ENCODE assay signal across 12 cellular contexts in genomic region chr17:40018211-40019121, GRCh38. TPM values are rescaled to one million over a fixed set of nuclear protein-coding genes. Genes with fewer than 3 reads are reported as not detected.
DNase-seq lines count a peak whose midpoint lies in the region; ATAC-seq, FAIRE-seq and TF ChIP-seq lines count a peak whose summit lies in the region.
"Had no signal": no experiment of that assay in that cellular context is flagged by ENCODE, and none has a peak within 500 bp of the region (broad histone marks: within the 10 kb centered on the region; RNA-seq: fewer than 3 reads in every experiment).

No MANE protein-coding gene starts in this region.

- TF ChIP-seq CTCF in SK-N-SH (IDR thresholded peaks at IDR 0.05) (no peak), esophagus squamous epithelium (IDR thresholded peaks at IDR 0.05) (no peak), mucosa of descending colon (IDR thresholded peaks at IDR 0.05) (no peak), uterus (IDR thresholded peaks at IDR 0.05) (no peak)
- no peak for TF ChIP-seq CTCF in CD4-positive, alpha-beta T cell (IDR thresholded peaks at IDR 0.05)

- H2AFZ ChIP-seq in SK-N-SH (ENCODE audit: low read depth) = no peak overlapping the region

- H3K9me3 Mint-ChIP-seq in CD4-positive, alpha-beta T cell = no peaks in the 10 kb centered on the region
- H3K9me3 Mint-ChIP-seq: activated B cell treated with CpG ODN at 0.5 μM for 24 hours; activated naive CD4-positive, alpha-beta T cell treated with anti-CD3 and anti-CD28 coated beads, Interleukin-2, amount 10 ng/mL, durations not matched to agents 7 days and 5 days; memory B cell had no signal

- H3K4me3 ChIP-seq in SK-N-SH (ENCODE audit: low read depth in 2 of 2, low read length in 1 of 2) (no peak overlapping the region), esophagus squamous epithelium (no peak overlapping the region), mucosa of descending colon (no peak overlapping the region), uterus (no peak overlapping the region)

- H3K27ac Mint-ChIP-seq in CD4-positive, alpha-beta T cell = no peak overlapping the region
- H3K27ac Mint-ChIP-seq: activated B cell treated with CpG ODN at 0.5 μM for 24 hours; activated naive CD4-positive, alpha-beta T cell treated with anti-CD3 and anti-CD28 coated beads, Interleukin-2, amount 10 ng/mL, durations not matched to agents 7 days and 5 days; memory B cell had no signal

- no peaks in the 10 kb centered on the region for H3K9me2 ChIP-seq in SK-N-SH

- H3F3A ChIP-seq in SK-N-SH (replicated peaks; ENCODE audit: insufficient read depth) = peaks cover 3% of the 10 kb centered on the region

- H3K4me3 Mint-ChIP-seq in CD4-positive, alpha-beta T cell = no peak overlapping the region
- H3K4me3 Mint-ChIP-seq: activated B cell treated with CpG ODN at 0.5 μM for 24 hours; activated naive CD4-positive, alpha-beta T cell treated with anti-CD3 and anti-CD28 coated beads, Interleukin-2, amount 10 ng/mL, durations not matched to agents 7 days and 5 days; memory B cell had no signal

- H3K27me3 ChIP-seq in SK-N-SH (ENCODE audit: insufficient read depth) (no peaks in the 10 kb centered on the region), esophagus squamous epithelium (no peaks in the 10 kb centered on the region), uterus (no peaks in the 10 kb centered on the region)
- H3K27me3 ChIP-seq in CD4-positive, alpha-beta T cell (ENCODE audit: control insufficient read depth, insufficient read depth, low read length) = no peaks in the 10 kb centered on the region

- CTCF ChIA-PET in SK-N-SH (lab: Yijun Ruan, JAX) = interaction anchor here (0.8 to 7.8 kb wide), 7 partner anchors 9 to 94 kb away, joined by 3 to 143 read pairs (median 5); partner anchors contain the start of gene PSMD3
- CTCF ChIA-PET in CD4-positive, alpha-beta T cell (lab: Charles Lee) = interaction anchor here (0.6 kb wide), 1 partner anchor 146 kb away, joined by 3 read pairs; no protein-coding TSS in a partner anchor

- TF ChIP-seq RAD21 in SK-N-SH (IDR thresholded peaks at IDR 0.05; ENCODE audit: low read length) = no peak

- no peaks in the 10 kb centered on the region for H3K79me2 ChIP-seq in SK-N-SH (ENCODE audit: insufficient read depth)

- peaks cover 29% of the 10 kb centered on the region for H3K36me3 Mint-ChIP-seq in CD4-positive, alpha-beta T cell (ENCODE audit: low read depth)

- H3K27me3 Mint-ChIP-seq in CD4-positive, alpha-beta T cell = no peaks in the 10 kb centered on the region
- H3K27me3 Mint-ChIP-seq: memory B cell had no signal

- no peaks in the 10 kb centered on the region for H4K20me1 ChIP-seq in SK-N-SH (ENCODE audit: insufficient read depth)

- peaks cover 0 to 9% of the 10 kb centered on the region in 2 experiments; a peak in 2 of 4 replicates for H3K4me1 ChIP-seq in SK-N-SH (ENCODE audit: control insufficient read depth in 1 of 2, insufficient read depth in 2 of 2, low read depth in 1 of 2, low read length in 1 of 2)
- H3K4me1 ChIP-seq in esophagus squamous epithelium = peaks cover 22 to 91% (median 71%) of the 10 kb centered on the region in 3 donors
- H3K4me1 ChIP-seq in mucosa of descending colon (ENCODE audit: low read depth) = peaks cover 40% of the 10 kb centered on the region
- H3K4me1 ChIP-seq in uterus = peaks cover 5 to 62% of the 10 kb centered on the region in 2 donors

- no peak overlapping the region for H3K9ac ChIP-seq in SK-N-SH

- no peak overlapping the region for H3K4me2 ChIP-seq in SK-N-SH

- TF ChIP-seq POLR2A in esophagus squamous epithelium (IDR thresholded peaks at IDR 0.05) (no peak), uterus (IDR thresholded peaks at IDR 0.05) (no peak), GM12891 (IDR thresholded peaks at IDR 0.05; ENCODE audit: low read depth, low read length) (no peak)

- TF ChIP-seq EP300 in SK-N-SH (IDR thresholded peaks at IDR 0.05; ENCODE audit: borderline replicate concordance in 1 of 2, low read depth in 1 of 2, low read length in 1 of 2) = no peak

- H3K9me3 ChIP-seq in SK-N-SH = no peaks in the 10 kb centered on the region
- H3K9me3 ChIP-seq in esophagus squamous epithelium = no peaks in the 10 kb centered on the region
- no peaks in the 10 kb centered on the region for H3K9me3 ChIP-seq in mucosa of descending colon
- no peaks in the 10 kb centered on the region for H3K9me3 ChIP-seq in uterus
- no peaks in the 10 kb centered on the region for H3K9me3 ChIP-seq in CD4-positive, alpha-beta T cell (ENCODE audit: control insufficient read depth, low read length)

- H3K4me1 Mint-ChIP-seq in CD4-positive, alpha-beta T cell (ENCODE audit: low read depth) = peaks cover 6% of the 10 kb centered on the region

- ATAC-seq in SK-N-SH treated with all-trans-retinoic acid at 6 μM for 48 hours (no peak), mucosa of descending colon (no peak)
- no peak for ATAC-seq in CD4-positive, alpha-beta T cell (ENCODE audit: poor library complexity)

- WGBS in SK-N-SH (ENCODE audit: low lambda C conversion rate) = 72% methylated on average over 9 of the region's 15 CpGs
- WGBS in esophagus squamous epithelium, 2 donors = 38 to 46% methylated on average over 7 to 9 of the region's 15 CpGs

- peak; percentile 25 for DNase-seq in SK-N-SH
- no peak for DNase-seq in esophagus squamous epithelium (lab: John Stamatoyannopoulos, UW)
- DNase-seq in mucosa of descending colon = peak in 2 of 3 donors; percentile 18 to 52
- DNase-seq in uterus = peak; percentile 89 to 91
- DNase-seq in CD4-positive, alpha-beta T cell = no peak
- no peak for DNase-seq in GM12891 (ENCODE audit: insufficient read length, low spot score)
- no peak for DNase-seq in NCI-H2081 (lab: John Stamatoyannopoulos, UW)
- DNase-seq: activated B cell treated with CpG ODN at 0.5 μM for 24 hours; activated naive CD4-positive, alpha-beta T cell treated with anti-CD3 and anti-CD28 coated beads, Interleukin-2, amount 10 ng/mL, durations not matched to agents 7 days and 5 days had no signal

- H3K27ac ChIP-seq in SK-N-SH (ENCODE audit: low read depth in 2 of 2, low read length in 1 of 2) = no peak overlapping the region
- H3K27ac ChIP-seq in esophagus squamous epithelium = peak overlapping the region in 3 of 4 donors; percentile 57 to 80 (median 67)
- H3K27ac ChIP-seq in uterus = peak overlapping the region; percentile 82 to 86
- no peak overlapping the region for H3K27ac ChIP-seq in CD4-positive, alpha-beta T cell (ENCODE audit: low read depth, low read length)

- H3K36me3 ChIP-seq in SK-N-SH (replicated peaks in 1 of 2; ENCODE audit: control insufficient read depth in 1 of 2, insufficient read depth in 2 of 2, low read length in 1 of 2) (peaks cover 5 to 13% of the 10 kb centered on the region in 2 experiments), esophagus squamous epithelium (peaks cover 9 to 56% (median 21%) of the 10 kb centered on the region in 3 donors), mucosa of descending colon (ENCODE audit: low read depth) (no peaks in the 10 kb centered on the region), uterus (no peaks in the 10 kb centered on the region)

- FAIRE-seq in GM12891 (lab: Jason Lieb, UNC) = no peak

- intact Hi-C loops in esophagus squamous epithelium (cut with DNase I) = loop anchor here (10.0 kb wide), 2 partner anchors 66 to 146 kb away; no protein-coding TSS in a partner anchor
- intact Hi-C loops in mucosa of descending colon (cut with DNase I, micrococcal nuclease) = no loop called here
- intact Hi-C loops in uterus (cut with DNase I; ENCODE audit: low total_unique reads) = loop anchor here (10.0 kb wide), 2 partner anchors 56 to 146 kb away; no protein-coding TSS in a partner anchor
- intact Hi-C loops in CD4-positive, alpha-beta T cell (cut with DNase I, micrococcal nuclease) = no loop called here

- POLR2A ChIA-PET in SK-N-SH (lab: Yijun Ruan, JAX) = interaction anchor here (0.7 kb wide), 1 partner anchor 285 kb away, joined by 3 read pairs; no protein-coding TSS in a partner anchor
- POLR2A ChIA-PET in CD4-positive, alpha-beta T cell (lab: Charles Lee) = no interaction called here

RNA-seq across cellular contexts. Expression of gene CSF3, which starts 3.2 kb away (rescaled TPM):
- polyA plus RNA-seq in SK-N-SH (2012; rRNA removed) = not detected in 2 replicates
- 0.03 TPM in 1 of 2 replicates, not detected in the other for polyA plus RNA-seq in SK-N-SH (2012; cell fraction: cytosol; rRNA removed)
- not detected in 2 replicates for polyA plus RNA-seq in SK-N-SH (2012; cell fraction: nucleus; rRNA removed)
- 1 to 10 TPM in 1 of 4 donors, not detected in 3; 4.0 TPM for total RNA-seq in esophagus squamous epithelium
- total RNA-seq in mucosa of descending colon = not detected
- total RNA-seq in uterus = 1 to 10 TPM in 1 of 4 donors, under 1 TPM in 1, not detected in 2; 0.29 to 5.0 TPM
- total RNA-seq in CD4-positive, alpha-beta T cell = not detected
- 0.24 TPM for polyA plus RNA-seq in GM12891 (2012; ENCODE audit: low read depth, missing spikeins)
- total RNA-seq: A673, activated B cell treated with CpG ODN at 0.5 μM for 24 hours had no signal

RNA-seq across cellular contexts. Expression of gene MED24, which starts 35.7 kb away (rescaled TPM):
- 62.8 and 64.5 TPM in 2 replicates for polyA plus RNA-seq in SK-N-SH (2012; rRNA removed)
- 32.9 and 39.9 TPM in 2 replicates for polyA plus RNA-seq in SK-N-SH (2012; cell fraction: cytosol; rRNA removed)
- polyA plus RNA-seq in SK-N-SH (2012; cell fraction: nucleus; rRNA removed) = 178 and 231 TPM in 2 replicates
- total RNA-seq in esophagus squamous epithelium (10 to 100 TPM; 44.2 to 56.1 (median 49.0) TPM), mucosa of descending colon (10 to 100 TPM; 76.6 to 90.2 (median 87.4) TPM), uterus (100 to 1,000 TPM in 1 of 4 donors, 10 to 100 TPM in 3; 17.6 to 111 (median 44.7) TPM)
- 10 to 100 TPM; 82.9 to 85.3 TPM for total RNA-seq in CD4-positive, alpha-beta T cell
- 41.6 TPM for polyA plus RNA-seq in GM12891 (2012; ENCODE audit: low read depth, missing spikeins)

RNA-seq across cellular contexts. Expression of gene PSMD3, which starts 37.9 kb away (rescaled TPM):
- 87.6 and 104 TPM in 2 replicates for polyA plus RNA-seq in SK-N-SH (2012; rRNA removed)
- 57.9 and 80.3 TPM in 2 replicates for polyA plus RNA-seq in SK-N-SH (2012; cell fraction: cytosol; rRNA removed)
- polyA plus RNA-seq in SK-N-SH (2012; cell fraction: nucleus; rRNA removed) = 104 and 122 TPM in 2 replicates
- 100 to 1,000 TPM in 1 of 4 donors, 10 to 100 TPM in 3; 72.2 to 121 (median 84.7) TPM for total RNA-seq in esophagus squamous epithelium
- total RNA-seq in mucosa of descending colon = 100 to 1,000 TPM in 1 of 3 donors, 10 to 100 TPM in 2; 96.0 to 126 (median 96.8) TPM
- total RNA-seq in uterus = 100 to 1,000 TPM in 1 of 4 donors, 10 to 100 TPM in 3; 62.0 to 158 (median 84.7) TPM
- 10 to 100 TPM; 66.7 to 71.9 TPM for total RNA-seq in CD4-positive, alpha-beta T cell
- 91.0 TPM for polyA plus RNA-seq in GM12891 (2012; ENCODE audit: low read depth, missing spikeins)

RNA-seq across cellular contexts. Expression of gene THRA, which starts 44.3 kb away (rescaled TPM):
- polyA plus RNA-seq in SK-N-SH (2012; rRNA removed) = 20.1 and 23.1 TPM in 2 replicates
- polyA plus RNA-seq in SK-N-SH (2012; cell fraction: cytosol; rRNA removed) = 13.0 and 18.1 TPM in 2 replicates
- 13.7 and 14.4 TPM in 2 replicates for polyA plus RNA-seq in SK-N-SH (2012; cell fraction: nucleus; rRNA removed)
- total RNA-seq in esophagus squamous epithelium = 10 to 100 TPM in 2 of 4 donors, 1 to 10 TPM in 2; 4.2 to 27.1 (median 13.4) TPM
- 100 to 1,000 TPM in 1 of 3 donors, 10 to 100 TPM in 2; 56.8 to 114 (median 60.0) TPM for total RNA-seq in mucosa of descending colon
- 100 to 1,000 TPM in 1 of 4 donors, 10 to 100 TPM in 3; 19.7 to 124 (median 63.1) TPM for total RNA-seq in uterus
- total RNA-seq in CD4-positive, alpha-beta T cell = 10 to 100 TPM; 35.2 to 36.4 TPM
- polyA plus RNA-seq in GM12891 (2012; ENCODE audit: low read depth, missing spikeins) = 1.9 TPM

RNA-seq across cellular contexts. Expression of gene GSDMA, which starts 55.7 kb away (rescaled TPM):
- polyA plus RNA-seq in SK-N-SH (2012; rRNA removed) = not detected in 2 replicates
- 0.01 and 0.03 TPM in 2 replicates for polyA plus RNA-seq in SK-N-SH (2012; cell fraction: cytosol; rRNA removed)
- polyA plus RNA-seq in SK-N-SH (2012; cell fraction: nucleus; rRNA removed) = not detected in 2 replicates
- total RNA-seq in esophagus squamous epithelium (1 to 10 TPM; 1.1 to 3.0 (median 1.8) TPM), mucosa of descending colon (under 1 TPM; 0.22 to 0.54 (median 0.26) TPM), uterus (under 1 TPM in 3 of 4 donors, not detected in 1; 0.18 to 0.35 (median 0.26) TPM)
- under 1 TPM in 1 of 2 experiments, not detected in 1; 0.14 TPM for total RNA-seq in CD4-positive, alpha-beta T cell
- polyA plus RNA-seq in GM12891 (2012; ENCODE audit: low read depth, missing spikeins) = not detected
- total RNA-seq: A673, activated B cell treated with CpG ODN at 0.5 μM for 24 hours had no signal

Comparison
In these comparisons a context has a peak if more than half of its experiments do, and no peak if none do; other contexts are left out.
1. DNase-seq: peak in SK-N-SH (single experiment), mucosa of descending colon (2 of 3) and uterus (2 of 2); none in esophagus squamous epithelium (single experiment), CD4-positive, alpha-beta T cell (0 of 10), GM12891 (single experiment) and NCI-H2081 (0 of 2).
2. H3K27ac ChIP-seq: peak in esophagus squamous epithelium (3 of 4) and uterus (2 of 2); none in SK-N-SH (0 of 2) and CD4-positive, alpha-beta T cell (single experiment).
3. intact Hi-C loops: an anchor here in esophagus squamous epithelium (10.0 kb wide) and uterus (10.0 kb wide); none called in mucosa of descending colon and CD4-positive, alpha-beta T cell.